In the genomic region with DNA sequence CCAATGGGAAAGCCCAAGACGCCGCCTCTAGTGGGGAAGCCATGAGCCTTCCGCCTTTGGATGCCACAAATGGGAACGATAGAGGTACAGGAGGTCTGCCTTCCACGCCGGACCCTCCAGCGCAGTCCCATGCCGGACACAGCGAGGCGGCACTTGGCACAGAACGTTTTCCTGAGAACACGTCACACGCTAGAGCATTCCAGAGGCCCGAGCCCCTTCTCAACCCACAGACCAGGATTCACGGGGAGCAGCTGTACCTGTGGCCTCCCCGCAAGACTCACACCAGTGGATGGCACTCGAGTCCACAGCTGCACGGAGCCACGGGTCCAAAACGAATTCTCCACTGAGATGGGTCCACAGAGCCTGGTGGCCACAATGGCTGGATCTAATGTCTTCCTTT, we compare ENCODE assay signal across 24 cellular contexts. TPM values are rescaled to one million over a fixed set of nuclear protein-coding genes. Genes with fewer than 3 reads are reported as not detected.
DNase-seq lines count a peak whose midpoint lies in the region; ATAC-seq and TF ChIP-seq lines count a peak whose summit lies in the region.
"Had no signal": no experiment of that assay in that cellular context is flagged by ENCODE, and none has a peak within 500 bp of the region (broad histone marks: within the 10 kb centered on the region; RNA-seq: fewer than 3 reads in every experiment).

No MANE protein-coding gene starts in this region.

- ATAC-seq in Right ventricle myocardium inferior, result no peak
- ATAC-seq in stimulated activated naive B cell treated with anti-CD40 and anti-IgM and Interleukin-4, amounts not matched to agents 10 μg/mL and 1 μg/mL and 100 μg/mL, for 72 hours (replicated peaks), result no peak
- ATAC-seq in mucosa of descending colon, result no peak
- ATAC-seq: A549; CD8-positive, alpha-beta T cell; GM12878 had no signal

- DNase-seq in Right ventricle myocardium inferior (ENCODE audit: missing footprints) (peak; percentile 53), right atrium auricular region (ENCODE audit: low spot score) (no peak), islet precursor cell (peak; percentile 46), mucosa of descending colon (no peak), DMS114 treated with DMSO at 0.1 percent for 48 hours (lab: John Stamatoyannopoulos, UW; ENCODE audit: unreplicated experiment) (no peak)
- DNase-seq in stimulated activated naive B cell treated with anti-CD40 and anti-IgM and Interleukin-4, amounts not matched to agents 10 μg/mL and 1 μg/mL and 100 μg/mL, for 72 hours, result no peak
- DNase-seq: AML-193; Caco-2; Calu3; CD4-positive, alpha-beta T cell; CD8-positive, alpha-beta T cell; DMS153; DMS53; DMS79; DND-41; EL; GDM1 had no signal

- H3K9me3 ChIP-seq in right atrium auricular region (no peaks in the 10 kb centered on the region), mucosa of descending colon (no peaks in the 10 kb centered on the region)
- H3K9me3 ChIP-seq: A549 had no signal

- no peak overlapping the region for H3K27ac ChIP-seq in right atrium auricular region
- H3K27ac ChIP-seq: 22Rv1; A549; BLaER1 treated with 17β-estradiol and CSF1 and Interleukin-3, amounts not matched to agents 10 nM and 100 nM; C4-2B had no signal

- H3K36me3 Mint-ChIP-seq in stimulated activated naive B cell treated with anti-CD40 and anti-IgM and Interleukin-4, amounts not matched to agents 10 μg/mL and 1 μg/mL and 100 μg/mL, for 72 hours, result peaks cover 41 to 58% of the 10 kb centered on the region in 2 donors

- TF ChIP-seq CTCF in right atrium auricular region (IDR thresholded peaks at IDR 0.05) (no peak), mucosa of descending colon (IDR thresholded peaks at IDR 0.05) (no peak)

- no peaks in the 10 kb centered on the region for H3K4me1 Mint-ChIP-seq in stimulated activated naive B cell treated with anti-CD40 and anti-IgM and Interleukin-4, amounts not matched to agents 10 μg/mL and 1 μg/mL and 100 μg/mL, for 72 hours
- H3K4me1 Mint-ChIP-seq: B cell had no signal

- H3K4me3 ChIP-seq in right atrium auricular region, result no peak overlapping the region
- no peak overlapping the region for H3K4me3 ChIP-seq in mucosa of descending colon
- H3K4me3 ChIP-seq: A549; BLaER1 treated with 17β-estradiol and CSF1 and Interleukin-3, amounts not matched to agents 10 nM and 100 nM; GM12878 had no signal

- H3K27me3 Mint-ChIP-seq in stimulated activated naive B cell treated with anti-CD40 and anti-IgM and Interleukin-4, amounts not matched to agents 10 μg/mL and 1 μg/mL and 100 μg/mL, for 72 hours, result peaks cover 10 to 12% of the 10 kb centered on the region in 2 donors
- H3K27me3 Mint-ChIP-seq: B cell; CD4-positive, alpha-beta T cell had no signal

- peaks cover 5 to 6% of the 10 kb centered on the region in 2 donors for H3K9me3 Mint-ChIP-seq in stimulated activated naive B cell treated with anti-CD40 and anti-IgM and Interleukin-4, amounts not matched to agents 10 μg/mL and 1 μg/mL and 100 μg/mL, for 72 hours
- H3K9me3 Mint-ChIP-seq: CD4-positive, alpha-beta T cell had no signal

- H3K36me3 ChIP-seq in right atrium auricular region (peaks cover 15% of the 10 kb centered on the region), mucosa of descending colon (ENCODE audit: low read depth) (no peaks in the 10 kb centered on the region)

- H3K27ac Mint-ChIP-seq in stimulated activated naive B cell treated with anti-CD40 and anti-IgM and Interleukin-4, amounts not matched to agents 10 μg/mL and 1 μg/mL and 100 μg/mL, for 72 hours, result peak overlapping the region; percentile 62
- H3K27ac Mint-ChIP-seq: B cell; CD4-positive, alpha-beta T cell; CD8-positive, alpha-beta T cell had no signal

- H3K27me3 ChIP-seq in right atrium auricular region, result no peaks in the 10 kb centered on the region
- H3K27me3 ChIP-seq: BLaER1 treated with 17β-estradiol and CSF1 and Interleukin-3, amounts not matched to agents 10 nM and 100 nM had no signal

- intact Hi-C loops in Right ventricle myocardium inferior (cut with DNase I), result no loop called here
- intact Hi-C loops in mucosa of descending colon (cut with DNase I, micrococcal nuclease), result no loop called here

- H3K4me3 Mint-ChIP-seq in stimulated activated naive B cell treated with anti-CD40 and anti-IgM and Interleukin-4, amounts not matched to agents 10 μg/mL and 1 μg/mL and 100 μg/mL, for 72 hours, result no peak overlapping the region
- H3K4me3 Mint-ChIP-seq: B cell; CD4-positive, alpha-beta T cell; CD8-positive, alpha-beta T cell had no signal

- H3K4me1 ChIP-seq in right atrium auricular region (peaks cover 0 to 13% of the 10 kb centered on the region in 2 donors), mucosa of descending colon (ENCODE audit: low read depth) (no peaks in the 10 kb centered on the region)
- H3K4me1 ChIP-seq: A549 had no signal

RNA-seq across cellular contexts. Expression of a gene that starts 31.5 kb away (rescaled TPM):
- total RNA-seq in Right ventricle myocardium inferior (0.08 TPM), right atrium auricular region (1 to 10 TPM; 2.1 to 3.5 TPM), mucosa of descending colon (10 to 100 TPM in 2 of 3 donors, 1 to 10 TPM in 1; 5.1 to 14.8 (median 10.2) TPM)
- total RNA-seq: B cell, G401 had no signal

Comparison
In these comparisons a context has a peak if more than half of its experiments do, and no peak if none do; other contexts are left out.
1. DNase-seq: peak in Right ventricle myocardium inferior (single experiment) and islet precursor cell (single experiment); none in right atrium auricular region (single experiment), stimulated activated naive B cell treated with anti-CD40 and anti-IgM and Interleukin-4, amounts not matched to agents 10 μg/mL and 1 μg/mL and 100 μg/mL, for 72 hours (single experiment), mucosa of descending colon (0 of 3) and DMS114 treated with DMSO at 0.1 percent for 48 hours (single experiment).